ENCODE assay signal across 11 cellular contexts in genomic region chr1:225049594-225049993, GRCh38.
"Had no signal": no experiment of that assay in that cellular context is flagged by ENCODE, and none has a peak within 500 bp of the region (broad histone marks: within the 10 kb centered on the region; RNA-seq: fewer than 3 reads in every experiment).

No MANE protein-coding gene starts in this region.

- FAIRE-seq: H1, H54 had no signal

- H3K27ac ChIP-seq: GM23248 had no signal

- H3K36me3 ChIP-seq: HAP-1 had no signal

- H3K4me1 ChIP-seq: HAP-1 had no signal

- DNase-seq: GM23248, GOT3, H7, H9, HCEC 1CT, HFFc6 had no signal

- H3K4me3 ChIP-seq: GM23248, GM23338, HAP-1 had no signal

- H3K9ac ChIP-seq: GM23248 had no signal

- H3K9me3 ChIP-seq: HAP-1 had no signal

- H3K4me2 ChIP-seq: GM23338 had no signal

- H2AFZ ChIP-seq: GM23248, GM23338 had no signal

- ATAC-seq: GM23338, HCT116 had no signal
